In the genomic region with DNA sequence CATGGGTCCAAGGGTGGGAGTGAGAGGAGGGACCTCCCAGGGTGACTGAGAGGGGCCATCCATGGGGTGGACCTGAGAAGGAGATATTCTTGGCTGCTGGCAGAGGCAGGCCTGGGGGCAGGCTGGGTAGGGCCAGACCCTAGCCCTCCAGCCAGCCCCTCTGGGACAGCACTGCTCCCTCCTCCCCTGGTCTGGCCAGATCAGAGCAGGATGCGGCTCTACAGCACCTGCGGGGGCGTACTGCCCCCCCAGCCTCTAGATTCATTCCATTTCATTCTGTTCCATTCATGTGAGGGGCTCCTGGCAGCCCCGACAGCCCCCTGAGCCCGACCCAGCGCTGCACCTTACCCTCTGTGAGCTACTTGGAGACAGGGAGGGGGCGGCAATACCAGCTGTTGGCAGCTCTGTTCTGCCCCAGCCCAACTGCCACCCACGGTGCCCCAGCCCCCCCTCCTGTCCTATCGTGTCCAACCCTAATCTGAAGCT, we compare ENCODE assay signal across 12 cellular contexts. TPM values are rescaled to one million over a fixed set of nuclear protein-coding genes. Genes with fewer than 3 reads are reported as not detected.
A peak's percentile ranks its signal among the peaks of the same experiment; 100 is the strongest.
DNase-seq lines count a peak whose midpoint lies in the region; ATAC-seq and TF ChIP-seq lines count a peak whose summit lies in the region.
"Had no signal": no experiment of that assay in that cellular context is flagged by ENCODE, and none has a peak within 500 bp of the region (broad histone marks: within the 10 kb centered on the region; RNA-seq: fewer than 3 reads in every experiment).

No MANE protein-coding gene starts in this region.

- DNase-seq in AG09309 (ENCODE audit: low read depth) = no peak
- DNase-seq in SK-N-SH = peak; percentile 73
- DNase-seq in left cardiac atrium = no peak
- DNase-seq in progenitor cell of endocrine pancreas (ENCODE audit: low spot score, unreplicated experiment) = no peak
- no peak for DNase-seq in ureter (ENCODE audit: low spot score)
- DNase-seq in omental fat pad (ENCODE audit: low spot score) = no peak
- DNase-seq in activated CD4-positive, CD25-positive, alpha-beta regulatory T cell (lab: John Stamatoyannopoulos, UW) = no peak
- DNase-seq: CD8-positive, alpha-beta memory T cell; hippocampal formation; NCI-H2029 treated with DMSO at 0.1 percent for 48 hours had no signal

- peak overlapping the region in 1 of 2 experiments; percentile 80; a peak in 2 of 4 replicates for H3K27ac ChIP-seq in SK-N-SH (ENCODE audit: low read depth in 2 of 2, low read length in 1 of 2)

- H3K4me1 Mint-ChIP-seq in progenitor cell of endocrine pancreas (ENCODE audit: low read depth) = peaks cover 11% of the 10 kb centered on the region
- H3K4me1 Mint-ChIP-seq: CD8-positive, alpha-beta memory T cell; stimulated activated memory B cell treated with anti-CD40 and anti-IgM and Interleukin-4, amounts not matched to agents 10 μg/mL and 1 μg/mL and 100 μg/mL, for 72 hours had no signal

- H3K4me2 ChIP-seq in SK-N-SH = peak overlapping the region; percentile 97

- H3K36me3 Mint-ChIP-seq in progenitor cell of endocrine pancreas (ENCODE audit: insufficient read depth) = no peaks in the 10 kb centered on the region
- H3K36me3 Mint-ChIP-seq: CD8-positive, alpha-beta memory T cell; stimulated activated memory B cell treated with anti-CD40 and anti-IgM and Interleukin-4, amounts not matched to agents 10 μg/mL and 1 μg/mL and 100 μg/mL, for 72 hours had no signal

- no peak for TF ChIP-seq CTCF in AG09309 (IDR thresholded peaks at IDR 0.05; ENCODE audit: control insufficient read depth, insufficient read depth, low read depth, low read length, missing control alignments)
- TF ChIP-seq CTCF in SK-N-SH (IDR thresholded peaks at IDR 0.05) = no peak
- TF ChIP-seq CTCF in progenitor cell of endocrine pancreas (IDR thresholded peaks at IDR 0.05; ENCODE audit: unreplicated experiment) = no peak
- TF ChIP-seq CTCF in omental fat pad (IDR thresholded peaks at IDR 0.05) = no peak

- no peaks in the 10 kb centered on the region for H3K9me2 ChIP-seq in SK-N-SH

- no peaks in the 10 kb centered on the region for H3K27me3 ChIP-seq in SK-N-SH (ENCODE audit: insufficient read depth)

- H3K4me3 Mint-ChIP-seq in progenitor cell of endocrine pancreas (ENCODE audit: low read depth) = peak overlapping the region; percentile 65
- H3K4me3 Mint-ChIP-seq: CD8-positive, alpha-beta memory T cell; stimulated activated memory B cell treated with anti-CD40 and anti-IgM and Interleukin-4, amounts not matched to agents 10 μg/mL and 1 μg/mL and 100 μg/mL, for 72 hours had no signal

- H3K27me3 Mint-ChIP-seq in progenitor cell of endocrine pancreas = no peaks in the 10 kb centered on the region

- POLR2A ChIA-PET in SK-N-SH (lab: Yijun Ruan, JAX) = interaction anchor here (1.3 to 1.7 kb wide), 5 partner anchors 8 to 38 kb away, joined by 3 to 7 read pairs (median 4); a partner anchor contains a TSS

- H3K9me3 Mint-ChIP-seq in progenitor cell of endocrine pancreas (ENCODE audit: low read depth) = no peaks in the 10 kb centered on the region
- H3K9me3 Mint-ChIP-seq: CD8-positive, alpha-beta memory T cell; stimulated activated memory B cell treated with anti-CD40 and anti-IgM and Interleukin-4, amounts not matched to agents 10 μg/mL and 1 μg/mL and 100 μg/mL, for 72 hours had no signal

- H4K20me1 ChIP-seq in SK-N-SH (ENCODE audit: insufficient read depth) = no peaks in the 10 kb centered on the region

- peak overlapping the region; percentile 63 for H3K9ac ChIP-seq in SK-N-SH

- no peaks in the 10 kb centered on the region for H3K9me3 ChIP-seq in SK-N-SH

- WGBS in SK-N-SH (ENCODE audit: low lambda C conversion rate) = 20% methylated on average over 8 of the region's 9 CpGs

- intact Hi-C loops in left cardiac atrium (cut with DNase I) = no loop called here

- CTCF ChIA-PET in SK-N-SH (lab: Yijun Ruan, JAX) = interaction anchor here (0.7 to 8.9 kb wide), 11 partner anchors 8 to 43 kb away, joined by 3 to 64 read pairs (median 4); no protein-coding TSS in a partner anchor

- TF ChIP-seq EP300 in SK-N-SH (IDR thresholded peaks at IDR 0.05; ENCODE audit: borderline replicate concordance in 1 of 2, low read depth in 1 of 2, low read length in 1 of 2) = no peak; a peak in 1 of 4 replicates

- peaks cover 8 to 21% of the 10 kb centered on the region in 2 experiments; a peak in 2 of 4 replicates for H3K4me1 ChIP-seq in SK-N-SH (ENCODE audit: control insufficient read depth in 1 of 2, insufficient read depth in 2 of 2, low read depth in 1 of 2, low read length in 1 of 2)

- peak overlapping the region; percentile 76; the same call in 1 of the 2 replicates for H2AFZ ChIP-seq in SK-N-SH (ENCODE audit: low read depth)

- H3K27ac Mint-ChIP-seq in progenitor cell of endocrine pancreas = peak overlapping the region; percentile 77
- H3K27ac Mint-ChIP-seq: stimulated activated memory B cell treated with anti-CD40 and anti-IgM and Interleukin-4, amounts not matched to agents 10 μg/mL and 1 μg/mL and 100 μg/mL, for 72 hours had no signal

- TF ChIP-seq RAD21 in SK-N-SH (IDR thresholded peaks at IDR 0.05; ENCODE audit: low read length) = no peak

- H3K4me3 ChIP-seq in AG09309 (ENCODE audit: control insufficient read depth, low read depth, low read length) (peak overlapping the region; percentile 52), SK-N-SH (ENCODE audit: low read depth in 2 of 2, low read length in 1 of 2) (peak overlapping the region; percentile 65 to 68)

- ATAC-seq in left cardiac atrium (peak; percentile 15 to 49), omental fat pad (ENCODE audit: low FRiP score) (no peak), GM19455 (IDR thresholded peaks at IDR 0.05; ENCODE audit: unreplicated experiment) (no peak)
- ATAC-seq: stimulated activated memory B cell treated with anti-CD40 and anti-IgM and Interleukin-4, amounts not matched to agents 10 μg/mL and 1 μg/mL and 100 μg/mL, for 72 hours had no signal

- peaks cover 0 to under 1% of the 10 kb centered on the region in 2 experiments for H3K36me3 ChIP-seq in SK-N-SH (replicated peaks in 1 of 2; ENCODE audit: control insufficient read depth in 1 of 2, insufficient read depth in 2 of 2, low read length in 1 of 2)

- H3K79me2 ChIP-seq in SK-N-SH (ENCODE audit: insufficient read depth) = no peaks in the 10 kb centered on the region; the same call in 1 of the 2 replicates

- H3F3A ChIP-seq in SK-N-SH (replicated peaks; ENCODE audit: insufficient read depth) = no peaks in the 10 kb centered on the region

TF ChIP-seq in SK-N-SH, 30 proteins besides CTCF, POLR2A, EP300 and RAD21 (continues in another document):
- TF ChIP-seq CHD2 (IDR thresholded peaks at IDR 0.05; ENCODE audit: low read length, partially characterized antibody) (no peak), TCF12 (IDR thresholded peaks at IDR 0.05) (no peak), NRF1 (IDR thresholded peaks at IDR 0.05; ENCODE audit: low read depth, low read length) (no peak), SIN3A (IDR thresholded peaks at IDR 0.05; ENCODE audit: borderline replicate concordance, low read depth, low read length) (no peak), RXRA (IDR thresholded peaks at IDR 0.05; ENCODE audit: borderline replicate concordance, low read depth) (no peak)
- TF ChIP-seq, protein P1, sequence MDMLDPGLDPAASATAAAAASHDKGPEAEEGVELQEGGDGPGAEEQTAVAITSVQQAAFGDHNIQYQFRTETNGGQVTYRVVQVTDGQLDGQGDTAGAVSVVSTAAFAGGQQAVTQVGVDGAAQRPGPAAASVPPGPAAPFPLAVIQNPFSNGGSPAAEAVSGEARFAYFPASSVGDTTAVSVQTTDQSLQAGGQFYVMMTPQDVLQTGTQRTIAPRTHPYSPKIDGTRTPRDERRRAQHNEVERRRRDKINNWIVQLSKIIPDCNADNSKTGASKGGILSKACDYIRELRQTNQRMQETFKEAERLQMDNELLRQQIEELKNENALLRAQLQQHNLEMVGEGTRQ (IDR thresholded peaks at IDR 0.05; ENCODE audit: borderline replicate concordance, low read depth, low read length) = no peak
- TF ChIP-seq, protein P2, sequence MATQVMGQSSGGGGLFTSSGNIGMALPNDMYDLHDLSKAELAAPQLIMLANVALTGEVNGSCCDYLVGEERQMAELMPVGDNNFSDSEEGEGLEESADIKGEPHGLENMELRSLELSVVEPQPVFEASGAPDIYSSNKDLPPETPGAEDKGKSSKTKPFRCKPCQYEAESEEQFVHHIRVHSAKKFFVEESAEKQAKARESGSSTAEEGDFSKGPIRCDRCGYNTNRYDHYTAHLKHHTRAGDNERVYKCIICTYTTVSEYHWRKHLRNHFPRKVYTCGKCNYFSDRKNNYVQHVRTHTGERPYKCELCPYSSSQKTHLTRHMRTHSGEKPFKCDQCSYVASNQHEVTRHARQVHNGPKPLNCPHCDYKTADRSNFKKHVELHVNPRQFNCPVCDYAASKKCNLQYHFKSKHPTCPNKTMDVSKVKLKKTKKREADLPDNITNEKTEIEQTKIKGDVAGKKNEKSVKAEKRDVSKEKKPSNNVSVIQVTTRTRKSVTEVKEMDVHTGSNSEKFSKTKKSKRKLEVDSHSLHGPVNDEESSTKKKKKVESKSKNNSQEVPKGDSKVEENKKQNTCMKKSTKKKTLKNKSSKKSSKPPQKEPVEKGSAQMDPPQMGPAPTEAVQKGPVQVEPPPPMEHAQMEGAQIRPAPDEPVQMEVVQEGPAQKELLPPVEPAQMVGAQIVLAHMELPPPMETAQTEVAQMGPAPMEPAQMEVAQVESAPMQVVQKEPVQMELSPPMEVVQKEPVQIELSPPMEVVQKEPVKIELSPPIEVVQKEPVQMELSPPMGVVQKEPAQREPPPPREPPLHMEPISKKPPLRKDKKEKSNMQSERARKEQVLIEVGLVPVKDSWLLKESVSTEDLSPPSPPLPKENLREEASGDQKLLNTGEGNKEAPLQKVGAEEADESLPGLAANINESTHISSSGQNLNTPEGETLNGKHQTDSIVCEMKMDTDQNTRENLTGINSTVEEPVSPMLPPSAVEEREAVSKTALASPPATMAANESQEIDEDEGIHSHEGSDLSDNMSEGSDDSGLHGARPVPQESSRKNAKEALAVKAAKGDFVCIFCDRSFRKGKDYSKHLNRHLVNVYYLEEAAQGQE (IDR thresholded peaks at IDR 0.05; ENCODE audit: low read depth, low read length) = no peak

RNA-seq across cellular contexts. Expression of a gene that starts 34.3 kb away (rescaled TPM):
- polyA plus RNA-seq in SK-N-SH (2012; rRNA removed) = 1.8 and 2.8 TPM in 2 replicates
- 0.97 and 1.4 TPM in 2 replicates for polyA plus RNA-seq in SK-N-SH (2012; cell fraction: cytosol; rRNA removed)
- polyA plus RNA-seq in SK-N-SH (2012; cell fraction: nucleus; rRNA removed) = 8.2 and 10.0 TPM in 2 replicates
- 1 to 10 TPM; 4.0 to 5.0 TPM for total RNA-seq in left cardiac atrium
- 117 and 128 TPM in 2 replicates for total RNA-seq in progenitor cell of endocrine pancreas
- total RNA-seq in ureter = 4.7 TPM
- total RNA-seq in omental fat pad = 10 to 100 TPM in 3 of 4 donors, under 1 TPM in 1; 0.16 to 55.1 (median 29.5) TPM

RNA-seq across cellular contexts. Expression of a gene that starts 37.9 kb away (rescaled TPM):
- 2.7 and 3.3 TPM in 2 replicates for polyA plus RNA-seq in SK-N-SH (2012; rRNA removed)
- polyA plus RNA-seq in SK-N-SH (2012; cell fraction: cytosol; rRNA removed) = 1.2 and 2.2 TPM in 2 replicates
- 7.1 and 8.6 TPM in 2 replicates for polyA plus RNA-seq in SK-N-SH (2012; cell fraction: nucleus; rRNA removed)
- total RNA-seq in left cardiac atrium (1 to 10 TPM; 4.1 to 5.0 TPM), progenitor cell of endocrine pancreas (8.7 and 9.3 TPM in 2 replicates), ureter (2.7 TPM), omental fat pad (1 to 10 TPM; 1.4 to 4.6 (median 2.8) TPM)
- polyA plus RNA-seq: CD8-positive, alpha-beta memory T cell had no signal

Comparison
In these comparisons a context has a peak if more than half of its experiments do, and no peak if none do; other contexts are left out.
1. ATAC-seq: peak in left cardiac atrium (2 of 2); none in omental fat pad (single experiment) and GM19455 (single experiment).